Comparison of ENCODE assay signal across 8 cellular contexts in genomic region chr9:96418074-96418919, GRCh38. TPM values are rescaled to one million over a fixed set of nuclear protein-coding genes. Genes with fewer than 3 reads are reported as not detected.
A peak's percentile ranks its signal among the peaks of the same experiment; 100 is the strongest.
DNase-seq lines count a peak whose midpoint lies in the region; TF ChIP-seq lines count a peak whose summit lies in the region.

Gene ZNF367 (minus strand): TSS chr9:96418370. CDS start chr9:96418032, 338 bp downstream.

- H3K27ac ChIP-seq in ectodermal cell (ENCODE audit: insufficient read depth, low read depth, low read length, poor library complexity, severe bottlenecking) = peak within 1 kb of the TSS; percentile 94

- 0% methylated on average over 100 of the region's 100 CpGs for WGBS in ectodermal cell, 2 experiments

- H3K9me3 ChIP-seq in ectodermal cell (ENCODE audit: control insufficient read depth, low read length) = no peaks in the 10 kb centered on the region

- H3K27me3 ChIP-seq in ectodermal cell (ENCODE audit: control insufficient read depth, insufficient read depth, low read length, poor library complexity, severe bottlenecking) = no peaks in the 10 kb centered on the region

- no peaks in the 10 kb centered on the region for H3K36me3 ChIP-seq in ectodermal cell (ENCODE audit: control insufficient read depth, insufficient read depth, low read length)

- DNase-seq in COLO668 (lab: John Stamatoyannopoulos, UW; ENCODE audit: unreplicated experiment) = peak; percentile 98
- DNase-seq in GM20000 (ENCODE audit: low spot score) = peak; percentile 97
- DNase-seq in HS-5 (ENCODE audit: low read depth) = peak; percentile 78
- peak; percentile 33 for DNase-seq in NK-92 (lab: John Stamatoyannopoulos, UW; ENCODE audit: unreplicated experiment)
- peak; percentile 73 to 85 for DNase-seq in activated CD8-positive, alpha-beta memory T cell treated with anti-CD3 and anti-CD28 coated beads for 1 hour (ENCODE audit: extremely low read depth in 1 of 2, low read depth in 1 of 2)
- DNase-seq in medulla oblongata (ENCODE audit: extremely low spot score) = peak; percentile 98
- DNase-seq in stimulated activated CD4-positive, alpha-beta T cell treated with anti-CD3 and anti-CD28 coated beads, TNF-alpha, amount 100 ng/mL, for 48 hours (ENCODE audit: low read depth in 3 of 3) = peak; percentile 90 to 95 (median 90)

- H3K4me1 ChIP-seq in ectodermal cell (ENCODE audit: control insufficient read depth, insufficient read depth, low read length) = peaks cover 14% of the 10 kb centered on the region

- TF ChIP-seq CTCF in GM20000 (IDR thresholded peaks at IDR 0.05; ENCODE audit: extremely low read depth, missing control alignments) = no peak

- peak within 1 kb of the TSS; percentile 64 for H3K4me3 ChIP-seq in ectodermal cell (ENCODE audit: insufficient read depth, low read depth, low read length)

RNA-seq across cellular contexts. Expression of gene ZNF367, which starts in this region (rescaled TPM):
- 13.0 TPM for polyA plus RNA-seq in ectodermal cell (2013, experiment 1 of 4)
- polyA plus RNA-seq in ectodermal cell (2013, experiment 2 of 4) = 14.3 TPM
- polyA plus RNA-seq in ectodermal cell (2013, experiment 3 of 4) = 12.0 TPM
- polyA plus RNA-seq in ectodermal cell (2013, experiment 4 of 4) = 11.4 TPM

Comparison
In these comparisons a context has a peak if more than half of its experiments do, and no peak if none do; other contexts are left out.
1. Peak in every context shown above with its lines: DNase-seq, H3K4me3 ChIP-seq and H3K27ac ChIP-seq.
2. DNase-seq: peak in every context shown above with its lines; median percentile 98 in COLO668; 98 in medulla oblongata; 97 in GM20000; 90 in stimulated activated CD4-positive, alpha-beta T cell treated with anti-CD3 and anti-CD28 coated beads, TNF-alpha, amount 100 ng/mL, for 48 hours; 79 in activated CD8-positive, alpha-beta memory T cell treated with anti-CD3 and anti-CD28 coated beads for 1 hour; 78 in HS-5; 33 in NK-92.